ENCODE assay signal across 1 cellular context in the genomic region with DNA sequence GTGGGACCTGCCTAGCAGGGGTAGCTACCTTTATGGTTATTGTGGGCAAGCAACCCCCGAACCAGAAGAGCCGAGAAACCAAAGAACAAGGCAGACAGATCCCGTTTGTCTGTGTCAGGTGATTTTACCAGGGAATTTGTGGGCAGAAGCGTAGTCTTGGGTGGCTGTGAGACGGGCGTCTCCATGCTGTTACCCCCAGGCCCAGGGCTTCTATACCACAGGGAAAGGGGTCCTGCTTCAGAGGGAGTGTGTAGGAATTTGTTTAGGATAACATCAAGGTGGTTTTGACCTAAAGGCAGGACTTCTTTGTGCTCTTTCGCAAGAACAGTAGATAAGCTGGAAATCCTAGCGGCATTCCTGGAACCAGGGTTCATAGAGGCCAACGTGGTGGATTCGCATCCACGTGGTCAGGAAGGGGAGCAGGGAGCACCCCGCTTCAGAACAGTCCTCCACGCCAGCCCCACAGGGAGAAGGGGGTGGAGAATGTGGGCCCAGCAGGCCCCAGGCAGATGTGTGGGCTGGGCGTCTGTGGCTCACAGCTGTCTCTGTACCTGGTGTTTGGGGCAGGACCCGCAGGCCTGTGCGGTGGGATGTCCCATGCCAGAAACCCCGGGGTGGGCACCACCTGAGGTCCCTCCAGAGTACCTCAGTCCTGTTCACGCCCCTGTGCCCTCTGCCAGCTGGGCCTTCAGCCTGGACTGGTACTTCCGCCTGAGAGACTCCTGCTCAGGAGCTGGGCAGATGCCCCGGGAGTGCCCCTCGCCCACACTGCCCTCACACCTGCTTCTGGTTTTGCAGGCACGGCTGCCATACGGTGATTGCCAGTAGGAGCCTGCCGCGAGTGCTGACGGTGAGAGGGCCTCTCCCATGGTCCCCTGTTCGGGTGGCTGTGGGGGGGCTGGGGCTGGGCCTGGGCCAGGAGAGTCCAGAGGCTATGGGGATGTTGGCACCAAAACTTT.
TF ChIP-seq lines count a peak whose summit lies in the region.

No MANE protein-coding gene starts in this region.

TF ChIP-seq in HepG2, 621 proteins besides CTCF, POLR2A, EP300 and RAD21 (continued from another document and continues in another):
- TF ChIP-seq, protein P1, sequence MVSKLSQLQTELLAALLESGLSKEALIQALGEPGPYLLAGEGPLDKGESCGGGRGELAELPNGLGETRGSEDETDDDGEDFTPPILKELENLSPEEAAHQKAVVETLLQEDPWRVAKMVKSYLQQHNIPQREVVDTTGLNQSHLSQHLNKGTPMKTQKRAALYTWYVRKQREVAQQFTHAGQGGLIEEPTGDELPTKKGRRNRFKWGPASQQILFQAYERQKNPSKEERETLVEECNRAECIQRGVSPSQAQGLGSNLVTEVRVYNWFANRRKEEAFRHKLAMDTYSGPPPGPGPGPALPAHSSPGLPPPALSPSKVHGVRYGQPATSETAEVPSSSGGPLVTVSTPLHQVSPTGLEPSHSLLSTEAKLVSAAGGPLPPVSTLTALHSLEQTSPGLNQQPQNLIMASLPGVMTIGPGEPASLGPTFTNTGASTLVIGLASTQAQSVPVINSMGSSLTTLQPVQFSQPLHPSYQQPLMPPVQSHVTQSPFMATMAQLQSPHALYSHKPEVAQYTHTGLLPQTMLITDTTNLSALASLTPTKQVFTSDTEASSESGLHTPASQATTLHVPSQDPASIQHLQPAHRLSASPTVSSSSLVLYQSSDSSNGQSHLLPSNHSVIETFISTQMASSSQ (IDR thresholded peaks at IDR 0.05; ENCODE audit: low read depth) = 0 out of 2 replicates have a peak, but pooled peaks have one; percentile 53
- TF ChIP-seq, protein P1 (CRISPR knock-in tag; IDR thresholded peaks at IDR 0.05; ENCODE audit: borderline replicate concordance) = peak; percentile 88
- TF ChIP-seq NFE2L2 (IDR thresholded peaks at IDR 0.05; ENCODE audit: low read length) (no peak), ZNF121 (CRISPR knock-in tag; IDR thresholded peaks at IDR 0.05) (peak; percentile 71), ZNF510 (CRISPR knock-in tag; IDR thresholded peaks at IDR 0.05; ENCODE audit: low read depth) (peak; percentile 72; the same call in 1 of the 2 replicates), NFYC (CRISPR knock-in tag; IDR thresholded peaks at IDR 0.05) (peak; percentile 47; the same call in 1 of the 2 replicates), ZBTB3 (CRISPR knock-in tag; IDR thresholded peaks at IDR 0.05; ENCODE audit: borderline replicate concordance, low read depth) (no peak), RELA (CRISPR knock-in tag; IDR thresholded peaks at IDR 0.05) (no peak), GATAD2A (CRISPR knock-in tag; IDR thresholded peaks at IDR 0.05) (peak; percentile 98), LCORL (IDR thresholded peaks at IDR 0.05) (peak; percentile 61; the same call in 1 of the 2 replicates), LCORL (CRISPR knock-in tag; IDR thresholded peaks at IDR 0.05) (peak; percentile 96), ZNF782 (CRISPR knock-in tag; IDR thresholded peaks at IDR 0.05; ENCODE audit: borderline replicate concordance) (peak; percentile 84; the same call in 1 of the 2 replicates), IKZF4 (CRISPR knock-in tag; IDR thresholded peaks at IDR 0.05; ENCODE audit: borderline replicate concordance, low read depth, not compliant biosample characterization) (peak; percentile 12), ZNF7 (CRISPR knock-in tag; IDR thresholded peaks at IDR 0.05) (no peak)
- TF ChIP-seq, protein P2, sequence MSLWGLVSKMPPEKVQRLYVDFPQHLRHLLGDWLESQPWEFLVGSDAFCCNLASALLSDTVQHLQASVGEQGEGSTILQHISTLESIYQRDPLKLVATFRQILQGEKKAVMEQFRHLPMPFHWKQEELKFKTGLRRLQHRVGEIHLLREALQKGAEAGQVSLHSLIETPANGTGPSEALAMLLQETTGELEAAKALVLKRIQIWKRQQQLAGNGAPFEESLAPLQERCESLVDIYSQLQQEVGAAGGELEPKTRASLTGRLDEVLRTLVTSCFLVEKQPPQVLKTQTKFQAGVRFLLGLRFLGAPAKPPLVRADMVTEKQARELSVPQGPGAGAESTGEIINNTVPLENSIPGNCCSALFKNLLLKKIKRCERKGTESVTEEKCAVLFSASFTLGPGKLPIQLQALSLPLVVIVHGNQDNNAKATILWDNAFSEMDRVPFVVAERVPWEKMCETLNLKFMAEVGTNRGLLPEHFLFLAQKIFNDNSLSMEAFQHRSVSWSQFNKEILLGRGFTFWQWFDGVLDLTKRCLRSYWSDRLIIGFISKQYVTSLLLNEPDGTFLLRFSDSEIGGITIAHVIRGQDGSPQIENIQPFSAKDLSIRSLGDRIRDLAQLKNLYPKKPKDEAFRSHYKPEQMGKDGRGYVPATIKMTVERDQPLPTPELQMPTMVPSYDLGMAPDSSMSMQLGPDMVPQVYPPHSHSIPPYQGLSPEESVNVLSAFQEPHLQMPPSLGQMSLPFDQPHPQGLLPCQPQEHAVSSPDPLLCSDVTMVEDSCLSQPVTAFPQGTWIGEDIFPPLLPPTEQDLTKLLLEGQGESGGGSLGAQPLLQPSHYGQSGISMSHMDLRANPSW (CRISPR knock-in tag; IDR thresholded peaks at IDR 0.05; ENCODE audit: borderline replicate concordance) = peak; percentile 33; the same call in 1 of the 2 replicates
- TF ChIP-seq, protein P3, sequence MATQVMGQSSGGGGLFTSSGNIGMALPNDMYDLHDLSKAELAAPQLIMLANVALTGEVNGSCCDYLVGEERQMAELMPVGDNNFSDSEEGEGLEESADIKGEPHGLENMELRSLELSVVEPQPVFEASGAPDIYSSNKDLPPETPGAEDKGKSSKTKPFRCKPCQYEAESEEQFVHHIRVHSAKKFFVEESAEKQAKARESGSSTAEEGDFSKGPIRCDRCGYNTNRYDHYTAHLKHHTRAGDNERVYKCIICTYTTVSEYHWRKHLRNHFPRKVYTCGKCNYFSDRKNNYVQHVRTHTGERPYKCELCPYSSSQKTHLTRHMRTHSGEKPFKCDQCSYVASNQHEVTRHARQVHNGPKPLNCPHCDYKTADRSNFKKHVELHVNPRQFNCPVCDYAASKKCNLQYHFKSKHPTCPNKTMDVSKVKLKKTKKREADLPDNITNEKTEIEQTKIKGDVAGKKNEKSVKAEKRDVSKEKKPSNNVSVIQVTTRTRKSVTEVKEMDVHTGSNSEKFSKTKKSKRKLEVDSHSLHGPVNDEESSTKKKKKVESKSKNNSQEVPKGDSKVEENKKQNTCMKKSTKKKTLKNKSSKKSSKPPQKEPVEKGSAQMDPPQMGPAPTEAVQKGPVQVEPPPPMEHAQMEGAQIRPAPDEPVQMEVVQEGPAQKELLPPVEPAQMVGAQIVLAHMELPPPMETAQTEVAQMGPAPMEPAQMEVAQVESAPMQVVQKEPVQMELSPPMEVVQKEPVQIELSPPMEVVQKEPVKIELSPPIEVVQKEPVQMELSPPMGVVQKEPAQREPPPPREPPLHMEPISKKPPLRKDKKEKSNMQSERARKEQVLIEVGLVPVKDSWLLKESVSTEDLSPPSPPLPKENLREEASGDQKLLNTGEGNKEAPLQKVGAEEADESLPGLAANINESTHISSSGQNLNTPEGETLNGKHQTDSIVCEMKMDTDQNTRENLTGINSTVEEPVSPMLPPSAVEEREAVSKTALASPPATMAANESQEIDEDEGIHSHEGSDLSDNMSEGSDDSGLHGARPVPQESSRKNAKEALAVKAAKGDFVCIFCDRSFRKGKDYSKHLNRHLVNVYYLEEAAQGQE (IDR thresholded peaks at IDR 0.05; ENCODE audit: borderline replicate concordance in 1 of 2, low read depth in 1 of 2, low read length in 2 of 2) = peak in 1 of 2 experiments; percentile 57; a peak in 1 of 4 replicates
- TF ChIP-seq, protein P4, sequence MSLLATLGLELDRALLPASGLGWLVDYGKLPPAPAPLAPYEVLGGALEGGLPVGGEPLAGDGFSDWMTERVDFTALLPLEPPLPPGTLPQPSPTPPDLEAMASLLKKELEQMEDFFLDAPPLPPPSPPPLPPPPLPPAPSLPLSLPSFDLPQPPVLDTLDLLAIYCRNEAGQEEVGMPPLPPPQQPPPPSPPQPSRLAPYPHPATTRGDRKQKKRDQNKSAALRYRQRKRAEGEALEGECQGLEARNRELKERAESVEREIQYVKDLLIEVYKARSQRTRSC (CRISPR knock-in tag; IDR thresholded peaks at IDR 0.05; ENCODE audit: low read depth) = 0 out of 2 replicates have a peak, but pooled peaks have one; percentile 51
- TF ChIP-seq, protein P5, sequence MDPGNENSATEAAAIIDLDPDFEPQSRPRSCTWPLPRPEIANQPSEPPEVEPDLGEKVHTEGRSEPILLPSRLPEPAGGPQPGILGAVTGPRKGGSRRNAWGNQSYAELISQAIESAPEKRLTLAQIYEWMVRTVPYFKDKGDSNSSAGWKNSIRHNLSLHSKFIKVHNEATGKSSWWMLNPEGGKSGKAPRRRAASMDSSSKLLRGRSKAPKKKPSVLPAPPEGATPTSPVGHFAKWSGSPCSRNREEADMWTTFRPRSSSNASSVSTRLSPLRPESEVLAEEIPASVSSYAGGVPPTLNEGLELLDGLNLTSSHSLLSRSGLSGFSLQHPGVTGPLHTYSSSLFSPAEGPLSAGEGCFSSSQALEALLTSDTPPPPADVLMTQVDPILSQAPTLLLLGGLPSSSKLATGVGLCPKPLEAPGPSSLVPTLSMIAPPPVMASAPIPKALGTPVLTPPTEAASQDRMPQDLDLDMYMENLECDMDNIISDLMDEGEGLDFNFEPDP (CRISPR knock-in tag; conservative IDR thresholded peaks at IDR 0.05) = no peak
- TF ChIP-seq, protein P6, sequence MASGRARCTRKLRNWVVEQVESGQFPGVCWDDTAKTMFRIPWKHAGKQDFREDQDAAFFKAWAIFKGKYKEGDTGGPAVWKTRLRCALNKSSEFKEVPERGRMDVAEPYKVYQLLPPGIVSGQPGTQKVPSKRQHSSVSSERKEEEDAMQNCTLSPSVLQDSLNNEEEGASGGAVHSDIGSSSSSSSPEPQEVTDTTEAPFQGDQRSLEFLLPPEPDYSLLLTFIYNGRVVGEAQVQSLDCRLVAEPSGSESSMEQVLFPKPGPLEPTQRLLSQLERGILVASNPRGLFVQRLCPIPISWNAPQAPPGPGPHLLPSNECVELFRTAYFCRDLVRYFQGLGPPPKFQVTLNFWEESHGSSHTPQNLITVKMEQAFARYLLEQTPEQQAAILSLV (CRISPR knock-in tag; IDR thresholded peaks at IDR 0.05; ENCODE audit: borderline replicate concordance) = peak; percentile 60; the same call in 1 of the 2 replicates
- TF ChIP-seq, protein P7, sequence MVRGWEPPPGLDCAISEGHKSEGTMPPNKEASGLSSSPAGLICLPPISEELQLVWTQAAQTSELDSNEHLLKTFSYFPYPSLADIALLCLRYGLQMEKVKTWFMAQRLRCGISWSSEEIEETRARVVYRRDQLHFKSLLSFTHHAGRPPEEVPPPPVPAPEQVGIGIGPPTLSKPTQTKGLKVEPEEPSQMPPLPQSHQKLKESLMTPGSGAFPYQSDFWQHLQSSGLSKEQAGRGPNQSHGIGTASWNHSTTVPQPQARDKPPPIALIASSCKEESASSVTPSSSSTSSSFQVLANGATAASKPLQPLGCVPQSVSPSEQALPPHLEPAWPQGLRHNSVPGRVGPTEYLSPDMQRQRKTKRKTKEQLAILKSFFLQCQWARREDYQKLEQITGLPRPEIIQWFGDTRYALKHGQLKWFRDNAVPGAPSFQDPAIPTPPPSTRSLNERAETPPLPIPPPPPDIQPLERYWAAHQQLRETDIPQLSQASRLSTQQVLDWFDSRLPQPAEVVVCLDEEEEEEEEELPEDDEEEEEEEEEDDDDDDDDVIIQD (CRISPR knock-in tag; IDR thresholded peaks at IDR 0.05; ENCODE audit: low read depth) = 0 out of 2 replicates have a peak, but pooled peaks have one; percentile 25
- TF ChIP-seq, protein P8, sequence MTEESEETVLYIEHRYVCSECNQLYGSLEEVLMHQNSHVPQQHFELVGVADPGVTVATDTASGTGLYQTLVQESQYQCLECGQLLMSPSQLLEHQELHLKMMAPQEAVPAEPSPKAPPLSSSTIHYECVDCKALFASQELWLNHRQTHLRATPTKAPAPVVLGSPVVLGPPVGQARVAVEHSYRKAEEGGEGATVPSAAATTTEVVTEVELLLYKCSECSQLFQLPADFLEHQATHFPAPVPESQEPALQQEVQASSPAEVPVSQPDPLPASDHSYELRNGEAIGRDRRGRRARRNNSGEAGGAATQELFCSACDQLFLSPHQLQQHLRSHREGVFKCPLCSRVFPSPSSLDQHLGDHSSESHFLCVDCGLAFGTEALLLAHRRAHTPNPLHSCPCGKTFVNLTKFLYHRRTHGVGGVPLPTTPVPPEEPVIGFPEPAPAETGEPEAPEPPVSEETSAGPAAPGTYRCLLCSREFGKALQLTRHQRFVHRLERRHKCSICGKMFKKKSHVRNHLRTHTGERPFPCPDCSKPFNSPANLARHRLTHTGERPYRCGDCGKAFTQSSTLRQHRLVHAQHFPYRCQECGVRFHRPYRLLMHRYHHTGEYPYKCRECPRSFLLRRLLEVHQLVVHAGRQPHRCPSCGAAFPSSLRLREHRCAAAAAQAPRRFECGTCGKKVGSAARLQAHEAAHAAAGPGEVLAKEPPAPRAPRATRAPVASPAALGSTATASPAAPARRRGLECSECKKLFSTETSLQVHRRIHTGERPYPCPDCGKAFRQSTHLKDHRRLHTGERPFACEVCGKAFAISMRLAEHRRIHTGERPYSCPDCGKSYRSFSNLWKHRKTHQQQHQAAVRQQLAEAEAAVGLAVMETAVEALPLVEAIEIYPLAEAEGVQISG (CRISPR knock-in tag; IDR thresholded peaks at IDR 0.05) = peak; percentile 66
- TF ChIP-seq, protein P9, sequence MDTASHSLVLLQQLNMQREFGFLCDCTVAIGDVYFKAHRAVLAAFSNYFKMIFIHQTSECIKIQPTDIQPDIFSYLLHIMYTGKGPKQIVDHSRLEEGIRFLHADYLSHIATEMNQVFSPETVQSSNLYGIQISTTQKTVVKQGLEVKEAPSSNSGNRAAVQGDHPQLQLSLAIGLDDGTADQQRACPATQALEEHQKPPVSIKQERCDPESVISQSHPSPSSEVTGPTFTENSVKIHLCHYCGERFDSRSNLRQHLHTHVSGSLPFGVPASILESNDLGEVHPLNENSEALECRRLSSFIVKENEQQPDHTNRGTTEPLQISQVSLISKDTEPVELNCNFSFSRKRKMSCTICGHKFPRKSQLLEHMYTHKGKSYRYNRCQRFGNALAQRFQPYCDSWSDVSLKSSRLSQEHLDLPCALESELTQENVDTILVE (CRISPR knock-in tag; IDR thresholded peaks at IDR 0.05) = peak; percentile 98
